8 cellular contexts compared by ENCODE assay signal in genomic region chr19:45886427-45887310, GRCh38. TPM values are rescaled to one million over a fixed set of nuclear protein-coding genes. Genes with fewer than 3 reads are reported as not detected.
A peak's percentile ranks its signal among the peaks of the same experiment; 100 is the strongest.
DNase-seq lines count a peak whose midpoint lies in the region; ATAC-seq and TF ChIP-seq lines count a peak whose summit lies in the region.

No MANE protein-coding gene starts in this region.

- H3K79me2 ChIP-seq in SU-DHL-6 (ENCODE audit: insufficient read depth, low read length): peaks cover 12% of the 10 kb centered on the region; the same call in 1 of the 2 replicates
- peaks cover 2% of the 10 kb centered on the region for H3K79me2 ChIP-seq in parathyroid adenoma

- TF ChIP-seq CTCF in SU-DHL-6 (IDR thresholded peaks at IDR 0.05; ENCODE audit: insufficient read depth, low read length, poor library complexity, severe bottlenecking) (no peak), cardiac muscle cell (IDR thresholded peaks at IDR 0.05; ENCODE audit: low read depth, low read length) (no peak), parathyroid adenoma (IDR thresholded peaks at IDR 0.05) (no peak), tibial artery (IDR thresholded peaks at IDR 0.05) (peak in 1 of 2 experiments; percentile 11)

- peak overlapping the region; percentile 84 for H2AFZ ChIP-seq in SU-DHL-6 (ENCODE audit: low read depth, low read length, severe bottlenecking)
- H2AFZ ChIP-seq in parathyroid adenoma: peak overlapping the region; percentile 94

- peak; percentile 55 for ATAC-seq in HG02642 (IDR thresholded peaks at IDR 0.05; ENCODE audit: poor library complexity, unreplicated experiment)
- ATAC-seq in activated naive CD8-positive, alpha-beta T cell treated with anti-CD3 and anti-CD28 coated beads, Interleukin-2, amount 50 U/mL, for 24 hours: peak; percentile 79

- H3K4me3 Mint-ChIP-seq in activated naive CD8-positive, alpha-beta T cell treated with anti-CD3 and anti-CD28 coated beads, Interleukin-2, amount 50 U/mL, for 24 hours: peak overlapping the region; percentile 85

- H3K27ac ChIP-seq in SU-DHL-6 (ENCODE audit: low read depth, low read length) (peak overlapping the region; percentile 78), cardiac muscle cell (peak overlapping the region; percentile 98), parathyroid adenoma (peak overlapping the region; percentile 93), tibial artery (peak overlapping the region; percentile 81 to 84)

- H3K36me3 ChIP-seq in SU-DHL-6 (ENCODE audit: low read length) (no peaks in the 10 kb centered on the region), cardiac muscle cell (peaks cover 3% of the 10 kb centered on the region), parathyroid adenoma (ENCODE audit: control insufficient read depth, insufficient read depth, low read length) (no peaks in the 10 kb centered on the region), tibial artery (peaks cover 5 to 30% (median 25%) of the 10 kb centered on the region in 3 donors)

- intact Hi-C loops in tibial artery (cut with DNase I; ENCODE audit: low total_unique reads): loop anchor here (10.0 kb wide), 1 partner anchor 128 kb away; no protein-coding TSS in a partner anchor

- peak overlapping the region; percentile 87 for H3K9ac ChIP-seq in SU-DHL-6 (ENCODE audit: low read length)
- peak overlapping the region; percentile 82 for H3K9ac ChIP-seq in parathyroid adenoma

- H3K9me2 ChIP-seq in SU-DHL-6 (replicated peaks; ENCODE audit: insufficient read depth, low read length): no peaks in the 10 kb centered on the region

- peak overlapping the region; percentile 90 for H3K27ac Mint-ChIP-seq in activated naive CD8-positive, alpha-beta T cell treated with anti-CD3 and anti-CD28 coated beads, Interleukin-2, amount 50 U/mL, for 24 hours

- H3K36me3 Mint-ChIP-seq in activated naive CD8-positive, alpha-beta T cell treated with anti-CD3 and anti-CD28 coated beads, Interleukin-2, amount 50 U/mL, for 24 hours (ENCODE audit: low read depth): peaks cover 2% of the 10 kb centered on the region

- H3K4me2 ChIP-seq in SU-DHL-6 (ENCODE audit: low read depth, low read length, poor library complexity, severe bottlenecking): peak overlapping the region; percentile 86
- H3K4me2 ChIP-seq in parathyroid adenoma (ENCODE audit: low read length): peak overlapping the region; percentile 99

- H3K4me3 ChIP-seq in GM08714 (ENCODE audit: low read length): peak overlapping the region; percentile 57
- peak overlapping the region; percentile 79 for H3K4me3 ChIP-seq in SU-DHL-6 (ENCODE audit: insufficient read depth, low read length, poor library complexity, severe bottlenecking)
- H3K4me3 ChIP-seq in cardiac muscle cell: peak overlapping the region; percentile 58
- peak overlapping the region; percentile 66 for H3K4me3 ChIP-seq in parathyroid adenoma (ENCODE audit: low read depth, low read length)
- H3K4me3 ChIP-seq in tibial artery: peak overlapping the region; percentile 75 to 90

- DNase-seq in NCI-H1417 treated with DMSO at 0.1 percent for 48 hours (lab: John Stamatoyannopoulos, UW): peak; percentile 18
- peak; percentile 90 for DNase-seq in activated naive CD8-positive, alpha-beta T cell treated with anti-CD3 and anti-CD28 coated beads, Interleukin-2, amount 50 U/mL, for 24 hours
- DNase-seq in cardiac muscle cell (ENCODE audit: low read depth in 1 of 2, low spot score in 1 of 2): peak; percentile 95 to 96
- peak; percentile 91 to 94 for DNase-seq in tibial artery

- H3K4me1 ChIP-seq in cardiac muscle cell (ENCODE audit: low read depth) (peaks cover 9% of the 10 kb centered on the region), parathyroid adenoma (peaks cover 9% of the 10 kb centered on the region), tibial artery (peaks cover 3 to 44% (median 38%) of the 10 kb centered on the region in 4 donors)

- no peaks in the 10 kb centered on the region for H3K9me3 Mint-ChIP-seq in activated naive CD8-positive, alpha-beta T cell treated with anti-CD3 and anti-CD28 coated beads, Interleukin-2, amount 50 U/mL, for 24 hours

- peaks cover 21% of the 10 kb centered on the region for H3F3A ChIP-seq in SU-DHL-6 (ENCODE audit: insufficient read depth)

- no peaks in the 10 kb centered on the region for H3K27me3 Mint-ChIP-seq in activated naive CD8-positive, alpha-beta T cell treated with anti-CD3 and anti-CD28 coated beads, Interleukin-2, amount 50 U/mL, for 24 hours

- no peaks in the 10 kb centered on the region for H4K20me1 ChIP-seq in SU-DHL-6 (ENCODE audit: low read depth, low read length)

- H3K4me1 Mint-ChIP-seq in activated naive CD8-positive, alpha-beta T cell treated with anti-CD3 and anti-CD28 coated beads, Interleukin-2, amount 50 U/mL, for 24 hours: peaks cover 26% of the 10 kb centered on the region

- H3K9me3 ChIP-seq in SU-DHL-6 (ENCODE audit: insufficient read depth, low read length): no peaks in the 10 kb centered on the region
- H3K9me3 ChIP-seq in cardiac muscle cell (ENCODE audit: low read depth): no peaks in the 10 kb centered on the region
- no peaks in the 10 kb centered on the region for H3K9me3 ChIP-seq in parathyroid adenoma (ENCODE audit: control insufficient read depth, low read length)
- H3K9me3 ChIP-seq in tibial artery: no peaks in the 10 kb centered on the region

- H3K27me3 ChIP-seq in SU-DHL-6 (ENCODE audit: low read length) (no peaks in the 10 kb centered on the region), cardiac muscle cell (no peaks in the 10 kb centered on the region), parathyroid adenoma (ENCODE audit: control insufficient read depth, insufficient read depth, low read length) (no peaks in the 10 kb centered on the region), tibial artery (no peaks in the 10 kb centered on the region)

RNA-seq across cellular contexts. Expression of gene IRF2BP1, which starts 0.7 kb away (rescaled TPM):
- total RNA-seq in cardiac muscle cell: 59.6 and 71.8 TPM in 2 replicates
- 14.5 and 21.7 TPM in 2 replicates for polyA plus RNA-seq in cardiac muscle cell

RNA-seq across cellular contexts. Expression of gene MYPOP, which starts 15.7 kb away (rescaled TPM):
- 6.8 and 7.3 TPM in 2 replicates for total RNA-seq in cardiac muscle cell
- polyA plus RNA-seq in cardiac muscle cell: 2.0 and 2.3 TPM in 2 replicates

RNA-seq across cellular contexts. Expression of gene FOXA3, which starts 22.5 kb away (rescaled TPM):
- total RNA-seq in cardiac muscle cell: 0.49 and 1.6 TPM in 2 replicates
- polyA plus RNA-seq in cardiac muscle cell: 1.3 and 1.9 TPM in 2 replicates

RNA-seq across cellular contexts. Expression of gene SYMPK, which starts 23.7 kb away (rescaled TPM):
- 43.2 and 78.7 TPM in 2 replicates for total RNA-seq in cardiac muscle cell
- 66.6 and 76.4 TPM in 2 replicates for polyA plus RNA-seq in cardiac muscle cell

RNA-seq across cellular contexts. Expression of gene NANOS2, which starts 27.9 kb away (rescaled TPM):
- not detected in 2 replicates for total RNA-seq in cardiac muscle cell
- polyA plus RNA-seq in cardiac muscle cell: not detected in 2 replicates

Comparison
In these comparisons a context has a peak if more than half of its experiments do, and no peak if none do; other contexts are left out.
1. Peak in every context shown above with its lines: DNase-seq, ATAC-seq, H3K4me3 ChIP-seq and H3K27ac ChIP-seq.
2. DNase-seq: peak in every context shown above with its lines; median percentile 96 in cardiac muscle cell; 92 in tibial artery; 90 in activated naive CD8-positive, alpha-beta T cell treated with anti-CD3 and anti-CD28 coated beads, Interleukin-2, amount 50 U/mL, for 24 hours; 18 in NCI-H1417 treated with DMSO at 0.1 percent for 48 hours.